ENCODE assay signal across 11 cellular contexts in the genomic region with DNA sequence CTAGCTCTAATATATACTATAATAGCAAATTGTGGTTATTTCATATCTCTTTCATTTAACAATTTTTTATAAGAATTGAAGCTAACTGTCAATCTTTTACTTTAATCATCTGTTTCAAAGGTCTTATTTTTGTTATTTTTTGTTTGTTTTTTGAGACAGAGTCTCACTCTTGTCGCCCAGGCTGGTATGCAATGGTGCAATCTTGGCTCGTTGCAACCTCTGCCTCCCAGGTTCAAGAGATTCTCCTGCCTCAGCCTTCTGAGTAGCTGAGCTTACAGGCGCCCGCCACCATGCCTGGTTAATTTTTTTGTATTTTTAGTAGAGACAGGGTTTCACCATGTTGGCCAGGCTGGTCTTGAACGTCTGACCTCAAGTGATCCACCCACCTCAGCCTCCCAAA. TPM values are rescaled to one million over a fixed set of nuclear protein-coding genes. Genes with fewer than 3 reads are reported as not detected.
"Had no signal": no experiment of that assay in that cellular context is flagged by ENCODE, and none has a peak within 500 bp of the region (broad histone marks: within the 10 kb centered on the region; RNA-seq: fewer than 3 reads in every experiment).

No MANE protein-coding gene starts in this region.

RNA-seq across cellular contexts. Expression of a gene that starts 30.1 kb away (rescaled TPM):
- total RNA-seq: activated B cell treated with CpG ODN at 0.5 μM for 24 hours; activated CD4-positive, alpha-beta memory T cell treated with anti-CD3 and anti-CD28 coated beads for 36 hours; activated CD4-positive, alpha-beta memory T cell treated with anti-CD3 and anti-CD28 coated beads, Interleukin-2, amount 10 ng/mL, durations not matched to agents 7 days and 5 days; activated CD4-positive, alpha-beta T cell treated with anti-CD3 and anti-CD28 coated beads, Interleukin-2, amount 10 ng/mL, durations not matched to agents 7 days and 5 days; activated CD8-positive, alpha-beta memory T cell treated with anti-CD3 and anti-CD28 coated beads for 36 hours; activated CD8-positive, alpha-beta memory T cell treated with anti-CD3 and anti-CD28 coated beads, Interleukin-2, amount 10 ng/mL, durations not matched to agents 7 days and 5 days; activated CD8-positive, alpha-beta T cell treated with anti-CD3 and anti-CD28 coated beads, Interleukin-2, amount 10 ng/mL, durations not matched to agents 7 days and 5 days; T-cell; T-helper 1 cell treated with Interleukin-12 subunit alpha and Interleukin-12 subunit beta and Interleukin-4 antibody, amounts not matched to agents 30 ng/mL and 1 ng/mL, for 36 hours; T-helper 17 cell; T-helper 2 cell treated with Interferon-gamma antibody and Interleukin-4, amounts not matched to agents 100 ng/mL and 5 ng/mL, for 36 hours had no signal
